8 cellular contexts compared by ENCODE assay signal in genomic region chr5:55535199-55535905, GRCh38. TPM values are rescaled to one million over a fixed set of nuclear protein-coding genes. Genes with fewer than 3 reads are reported as not detected.
DNase-seq lines count a peak whose midpoint lies in the region; ATAC-seq and TF ChIP-seq lines count a peak whose summit lies in the region.

No MANE protein-coding gene starts in this region.

- H3K27me3 ChIP-seq in GM23248 (replicated peaks; ENCODE audit: insufficient read depth) (no peaks in the 10 kb centered on the region), OCI-LY1 (ENCODE audit: insufficient read depth, low read length) (no peaks in the 10 kb centered on the region), dorsolateral prefrontal cortex (no peaks in the 10 kb centered on the region)

- H4K20me1 ChIP-seq in GM23248 (ENCODE audit: insufficient read depth) (no peaks in the 10 kb centered on the region), OCI-LY1 (ENCODE audit: insufficient read depth, low read length) (no peaks in the 10 kb centered on the region)

- H3K9me3 ChIP-seq in GM23248 (ENCODE audit: low read depth) (no peaks in the 10 kb centered on the region), OCI-LY1 (ENCODE audit: low read length) (no peaks in the 10 kb centered on the region), mucosa of descending colon (no peaks in the 10 kb centered on the region)

- no peaks in the 10 kb centered on the region for H3K36me3 ChIP-seq in GM23248 (ENCODE audit: low read depth)
- no peaks in the 10 kb centered on the region for H3K36me3 ChIP-seq in OCI-LY1 (ENCODE audit: insufficient read depth, low read length)
- no peaks in the 10 kb centered on the region for H3K36me3 ChIP-seq in mucosa of descending colon (ENCODE audit: low read depth)

- no peaks in the 10 kb centered on the region for H3K9me2 ChIP-seq in GM23248 (ENCODE audit: insufficient read depth)
- no peaks in the 10 kb centered on the region for H3K9me2 ChIP-seq in OCI-LY1 (ENCODE audit: low read depth, low read length)

- peak; percentile 82 for DNase-seq in G401 (ENCODE audit: low spot score)
- DNase-seq in GM23248 = no peak
- peak in 1 of 10 donors; percentile 23 for DNase-seq in dorsolateral prefrontal cortex
- no peak for DNase-seq in mucosa of descending colon
- no peak for DNase-seq in NCI-H226

- intact Hi-C loops in dorsolateral prefrontal cortex (cut with DNase I) (loop anchor here (1.0 to 10.0 kb wide), 5 partner anchors 65 to 191 kb away; no protein-coding TSS in a partner anchor), mucosa of descending colon (cut with DNase I, micrococcal nuclease) (loop anchor here (10.0 kb wide), 2 partner anchors 69 to 101 kb away; no protein-coding TSS in a partner anchor)

- peak overlapping the region; percentile 89 for H2AFZ ChIP-seq in GM23248
- H2AFZ ChIP-seq in OCI-LY1 (ENCODE audit: low read length) = peak overlapping the region; percentile 60; the same call in 1 of the 2 replicates

- H3K27ac ChIP-seq in GM23248 (peak overlapping the region; percentile 74), OCI-LY1 (ENCODE audit: low read depth, low read length, poor library complexity, severe bottlenecking) (peak overlapping the region; percentile 24), dorsolateral prefrontal cortex (peak overlapping the region; percentile 89 to 100 (median 99))

- H3K4me1 ChIP-seq in GM23248 (ENCODE audit: insufficient read depth) = peaks cover 23% of the 10 kb centered on the region; the same call in 1 of the 2 replicates
- peaks cover 38% of the 10 kb centered on the region for H3K4me1 ChIP-seq in OCI-LY1 (ENCODE audit: insufficient read depth, low read length, severe bottlenecking)
- peaks cover 13% of the 10 kb centered on the region for H3K4me1 ChIP-seq in mucosa of descending colon (ENCODE audit: low read depth)

- H3K4me2 ChIP-seq in GM23248 (ENCODE audit: unreplicated experiment) = peak overlapping the region; percentile 66
- H3K4me2 ChIP-seq in OCI-LY1 (ENCODE audit: low read length) = peak overlapping the region; percentile 75

- ATAC-seq in mucosa of descending colon (peak; percentile 25), GM18520 (IDR thresholded peaks at IDR 0.05; ENCODE audit: unreplicated experiment) (no peak), HG02798 (IDR thresholded peaks at IDR 0.05; ENCODE audit: poor library complexity, unreplicated experiment) (no peak)

- H3K4me3 ChIP-seq in GM23248 = peak overlapping the region; percentile 85
- peak overlapping the region; percentile 72 for H3K4me3 ChIP-seq in OCI-LY1 (ENCODE audit: low read depth, low read length, poor library complexity, severe bottlenecking)
- H3K4me3 ChIP-seq in dorsolateral prefrontal cortex = peak overlapping the region; percentile 60 to 98 (median 88)
- peak overlapping the region; percentile 81 for H3K4me3 ChIP-seq in mucosa of descending colon

- TF ChIP-seq CTCF in OCI-LY1 (IDR thresholded peaks at IDR 0.05; ENCODE audit: low read length) = no peak
- TF ChIP-seq CTCF in dorsolateral prefrontal cortex (IDR thresholded peaks at IDR 0.05 in 54 of 56, conservative IDR thresholded peaks at IDR 0.05 in 2 of 56; ENCODE audit: low read depth in 1 of 56, partially characterized antibody in 56 of 56) = peak in 4 of 56 donors; percentile 2 to 17 (median 10)
- TF ChIP-seq CTCF in mucosa of descending colon (IDR thresholded peaks at IDR 0.05) = no peak

- H3F3A ChIP-seq in GM23248 (ENCODE audit: insufficient read depth) = 0 out of 2 replicates have a peak, but pooled peaks cover 17% of the 10 kb centered on the region
- H3F3A ChIP-seq in OCI-LY1 (ENCODE audit: insufficient read depth, low read length) = peaks cover 4% of the 10 kb centered on the region; the same call in 1 of the 2 replicates

- in situ Hi-C loops in G401 (cut with HindIII; ENCODE audit: low sequenced_read_pairs) (no loop called here), GM23248 (cut with MboI) (no loop called here)

- peak overlapping the region; percentile 83 for H3K9ac ChIP-seq in GM23248
- peak overlapping the region; percentile 65; the same call in 1 of the 2 replicates for H3K9ac ChIP-seq in OCI-LY1 (ENCODE audit: low read length)

- peaks cover 36% of the 10 kb centered on the region for H3K79me2 ChIP-seq in GM23248 (ENCODE audit: insufficient read depth)
- H3K79me2 ChIP-seq in OCI-LY1 (ENCODE audit: insufficient read depth, low read length) = no peaks in the 10 kb centered on the region

- 15 to 17% methylated on average over 11 to 18 of the region's 19 CpGs for WGBS in GM23248 (ENCODE audit: low coverage in 1 of 2, low lambda C conversion rate in 2 of 2, missing lambda C conversion rate in 2 of 2), 2 experiments

RNA-seq across cellular contexts. Expression of gene PLPP1, which starts 0.6 kb away (rescaled TPM):
- total RNA-seq in G401 (2014; rRNA removed; shearing (Covaris generic)) = 7.6 and 13.3 TPM in 2 replicates
- total RNA-seq in GM23248 (2014; rRNA removed; shearing (Covaris generic)) = 65.1 and 78.6 TPM in 2 replicates
- polyA plus RNA-seq in GM23248 (2016; fragmentation: Nextera tagmentation; extraction: Ambion mirVana) = 58.1 and 63.5 TPM in 2 replicates
- total RNA-seq in dorsolateral prefrontal cortex = 10 to 100 TPM; 42.8 to 88.1 (median 59.2) TPM
- 100 to 1,000 TPM in 2 of 3 donors, 10 to 100 TPM in 1; 88.8 to 132 (median 122) TPM for total RNA-seq in mucosa of descending colon

Comparison
In these comparisons a context has a peak if more than half of its experiments do, and no peak if none do; other contexts are left out.
1. H3K27ac ChIP-seq: peak in every context shown above with its lines; median percentile 99 in dorsolateral prefrontal cortex; 74 in GM23248; 24 in OCI-LY1.